In genomic region chrX:56764153-56764974, GRCh38 we compare ENCODE assay signal across 8 cellular contexts. TPM values are rescaled to one million over a fixed set of nuclear protein-coding genes. Genes with fewer than 3 reads are reported as not detected.
DNase-seq lines count a peak whose midpoint lies in the region; ATAC-seq, FAIRE-seq and TF ChIP-seq lines count a peak whose summit lies in the region.

No MANE protein-coding gene starts in this region.

- no peaks in the 10 kb centered on the region for H3F3A ChIP-seq in smooth muscle cell (ENCODE audit: low read depth)

- DNase-seq in GM12892 (ENCODE audit: insufficient read length) (no peak), Peyer's patch (peak; percentile 25 to 89 (median 77)), hepatocyte (ENCODE audit: low spot score) (peak; percentile 74), smooth muscle cell (lab: John Stamatoyannopoulos, UW; ENCODE audit: unreplicated experiment) (no peak), NOMO-1 treated with DMSO at 0.1 percent for 48 hours (lab: John Stamatoyannopoulos, UW; ENCODE audit: unreplicated experiment) (no peak), NCI-H2196 treated with DMSO at 0.1 percent for 48 hours (lab: John Stamatoyannopoulos, UW; ENCODE audit: unreplicated experiment) (no peak)

- no peak overlapping the region for H2AFZ ChIP-seq in hepatocyte
- H2AFZ ChIP-seq in smooth muscle cell (ENCODE audit: low read depth): no peak overlapping the region

- no peaks in the 10 kb centered on the region for H3K36me3 ChIP-seq in Peyer's patch
- H3K36me3 ChIP-seq in hepatocyte (replicated peaks; ENCODE audit: insufficient read depth, low read depth): no peaks in the 10 kb centered on the region
- no peaks in the 10 kb centered on the region for H3K36me3 ChIP-seq in smooth muscle cell (ENCODE audit: low read depth)

- H3K9me3 ChIP-seq in Peyer's patch (no peaks in the 10 kb centered on the region), hepatocyte (ENCODE audit: low read depth) (no peaks in the 10 kb centered on the region), smooth muscle cell (replicated peaks; ENCODE audit: low read depth) (no peaks in the 10 kb centered on the region)

- no peaks in the 10 kb centered on the region for H3K27me3 ChIP-seq in Peyer's patch
- no peaks in the 10 kb centered on the region for H3K27me3 ChIP-seq in hepatocyte
- H3K27me3 ChIP-seq in smooth muscle cell (ENCODE audit: low read depth): no peaks in the 10 kb centered on the region

- TF ChIP-seq POLR2A in GM12892 (IDR thresholded peaks at IDR 0.05; ENCODE audit: low read depth, low read length) (no peak), Peyer's patch (IDR thresholded peaks at IDR 0.05) (no peak)

- no peaks in the 10 kb centered on the region for H3K9me2 ChIP-seq in hepatocyte (replicated peaks; ENCODE audit: insufficient read depth)

- peak; percentile 60 for ATAC-seq in HG02678 (IDR thresholded peaks at IDR 0.05; ENCODE audit: unreplicated experiment)

- 58% methylated on average over 20 of the region's 20 CpGs for WGBS in hepatocyte (ENCODE audit: low lambda C conversion rate, missing lambda C conversion rate)
- 46% methylated on average over 20 of the region's 20 CpGs for WGBS in smooth muscle cell (ENCODE audit: low lambda C conversion rate)

- H3K4me1 ChIP-seq in Peyer's patch (peaks cover 0 to 12% (median 0%) of the 10 kb centered on the region in 4 donors), hepatocyte (ENCODE audit: insufficient read depth) (no peaks in the 10 kb centered on the region), smooth muscle cell (ENCODE audit: low read depth) (peaks cover 4% of the 10 kb centered on the region)

- peak; percentile 32 to 79 (median 52) for TF ChIP-seq CTCF in Peyer's patch (IDR thresholded peaks at IDR 0.05)
- peak; percentile 51 for TF ChIP-seq CTCF in hepatocyte (IDR thresholded peaks at IDR 0.05; ENCODE audit: poor library complexity)
- TF ChIP-seq CTCF in smooth muscle cell (IDR thresholded peaks at IDR 0.05; ENCODE audit: borderline replicate concordance, insufficient read depth, poor library complexity, severe bottlenecking): peak; percentile 55

- H4K20me1 ChIP-seq in hepatocyte (ENCODE audit: insufficient read depth, poor library complexity, severe bottlenecking) (no peaks in the 10 kb centered on the region), smooth muscle cell (ENCODE audit: low read depth) (peaks cover 41% of the 10 kb centered on the region)

- peak overlapping the region in 3 of 4 donors; percentile 46 to 84 (median 67) for H3K27ac ChIP-seq in Peyer's patch
- peak overlapping the region; percentile 98 for H3K27ac ChIP-seq in angular gyrus (ENCODE audit: low read depth, low read length)
- no peak overlapping the region for H3K27ac ChIP-seq in hepatocyte
- no peak overlapping the region for H3K27ac ChIP-seq in smooth muscle cell (ENCODE audit: low read depth)

- H3K79me2 ChIP-seq in hepatocyte (no peaks in the 10 kb centered on the region), smooth muscle cell (ENCODE audit: low read depth) (no peaks in the 10 kb centered on the region)

- H3K9ac ChIP-seq in smooth muscle cell (ENCODE audit: low read depth): no peak overlapping the region

- H3K4me3 ChIP-seq in Peyer's patch (peak overlapping the region in 2 of 4 donors; percentile 56 to 62), hepatocyte (no peak overlapping the region), smooth muscle cell (peak overlapping the region; percentile 5)

- no peak overlapping the region for H3K4me2 ChIP-seq in hepatocyte
- peak overlapping the region; percentile 57 for H3K4me2 ChIP-seq in smooth muscle cell

- peak; percentile 99 for FAIRE-seq in GM12892 (lab: Jason Lieb, UNC)

RNA-seq across cellular contexts. Expression of gene NBDY, which starts 35.3 kb away (rescaled TPM):
- polyA plus RNA-seq in GM12892 (2012; ENCODE audit: missing spikeins): 31.4 TPM
- total RNA-seq in Peyer's patch (10 to 100 TPM in 3 of 4 donors, 1 to 10 TPM in 1; 9.1 to 14.0 (median 12.7) TPM), hepatocyte (14.4 and 20.4 TPM in 2 replicates), smooth muscle cell (23.0 and 26.9 TPM in 2 replicates)
- polyA plus RNA-seq in hepatocyte (161 and 166 TPM in 2 replicates), smooth muscle cell (216 and 226 TPM in 2 replicates)

Comparison
In these comparisons a context has a peak if more than half of its experiments do, and no peak if none do; other contexts are left out.
1. DNase-seq: peak in Peyer's patch (3 of 3) and hepatocyte (single experiment); none in GM12892 (single experiment), smooth muscle cell (single experiment), NOMO-1 treated with DMSO at 0.1 percent for 48 hours (single experiment) and NCI-H2196 treated with DMSO at 0.1 percent for 48 hours (single experiment).
2. H3K27ac ChIP-seq: peak in Peyer's patch (3 of 4) and angular gyrus (single experiment); none in hepatocyte (single experiment) and smooth muscle cell (single experiment).
3. Peak in every context shown above with its lines, with median percentiles within 50 percentile points of each other: CTCF ChIP-seq.